ENCODE assay signal across 18 cellular contexts in genomic region chr5:168771698-168772097, GRCh38.
"Had no signal": no experiment of that assay in that cellular context is flagged by ENCODE, and none has a peak within 500 bp of the region (broad histone marks: within the 10 kb centered on the region; RNA-seq: fewer than 3 reads in every experiment).

No MANE protein-coding gene starts in this region.

- ATAC-seq: heart left ventricle, left colon, left ventricle myocardium superior, psoas muscle, sciatic nerve had no signal

- H3K4me3 ChIP-seq: dorsolateral prefrontal cortex, esophagus muscularis mucosa, heart left ventricle, lung, psoas muscle had no signal

- H3K27me3 ChIP-seq: esophagus muscularis mucosa, heart left ventricle, neutrophil had no signal

- H3K27ac Mint-ChIP-seq: naive B cell had no signal

- DNase-seq: cortex of kidney; dorsolateral prefrontal cortex; effector CD8-positive, alpha-beta T cell; foreskin melanocyte; heart left ventricle; hippocampal formation; left colon; left ventricle myocardium superior; mesendoderm; naive B cell; psoas muscle; retina; stimulated activated naive CD4-positive, alpha-beta T cell treated with Interleukin-2 at 50 U/mL for 16 hours; trophoblast cell had no signal

- H3K4me1 Mint-ChIP-seq: naive B cell had no signal

- H3K4me1 ChIP-seq: esophagus muscularis mucosa, heart left ventricle, psoas muscle had no signal

- H3K27ac ChIP-seq: dorsolateral prefrontal cortex, esophagus muscularis mucosa, heart left ventricle, neutrophil, psoas muscle had no signal

- H3K9me3 ChIP-seq: esophagus muscularis mucosa, neutrophil, psoas muscle had no signal

- H3K36me3 ChIP-seq: neutrophil had no signal
